Comparison of ENCODE assay signal across 8 cellular contexts in the genomic region with DNA sequence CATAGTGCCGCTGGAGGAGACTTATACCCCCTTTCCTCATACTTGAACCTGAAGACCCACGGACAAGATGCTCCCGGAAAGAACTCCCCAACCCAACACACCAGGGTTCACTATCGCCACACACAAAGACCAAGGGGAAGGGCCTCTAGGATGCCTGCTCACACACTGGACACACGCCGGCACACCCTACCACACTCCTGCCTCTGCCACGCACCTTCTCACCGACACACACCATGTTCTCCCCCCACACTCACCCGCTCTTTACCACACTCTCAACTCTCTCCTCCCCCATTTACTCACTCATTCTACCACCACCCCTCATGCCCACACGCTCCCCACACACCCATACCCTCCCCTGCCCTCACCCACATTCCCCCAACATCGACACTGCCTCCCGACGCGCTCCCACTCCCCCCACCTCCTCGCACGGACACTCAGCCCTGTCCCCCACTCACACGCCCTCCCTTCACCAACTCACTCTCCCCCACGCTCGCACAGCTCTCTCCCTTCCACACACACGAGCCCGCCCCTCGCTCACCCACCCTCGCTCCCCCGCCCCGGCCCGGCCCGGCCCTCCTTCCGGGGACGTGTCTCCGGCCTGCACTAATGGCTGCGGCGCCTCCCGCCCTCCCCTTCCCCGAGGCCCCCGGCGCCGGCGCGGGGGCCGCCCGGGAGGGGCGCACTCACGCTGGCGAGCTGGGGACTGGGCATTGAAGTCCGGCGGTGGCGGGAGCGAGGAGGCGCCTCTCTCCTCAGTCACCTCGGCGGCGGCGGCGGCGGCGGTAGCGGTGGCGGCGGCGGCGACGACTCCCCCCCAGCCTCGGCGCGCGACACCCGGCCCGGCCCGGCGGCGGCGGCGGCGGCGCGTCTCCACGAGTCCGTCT. TPM values are rescaled to one million over a fixed set of nuclear protein-coding genes. Genes with fewer than 3 reads are reported as not detected.
DNase-seq lines count a peak whose midpoint lies in the region; ATAC-seq and TF ChIP-seq lines count a peak whose summit lies in the region.

No MANE protein-coding gene starts in this region.

- ATAC-seq in GM18907 (IDR thresholded peaks at IDR 0.05; ENCODE audit: unreplicated experiment) (peak; percentile 23), HG03354 (IDR thresholded peaks at IDR 0.05; ENCODE audit: poor library complexity, severe bottlenecking, unreplicated experiment) (peak; percentile 34), gastrocnemius medialis (peak; percentile 50 to 59)

- no peak overlapping the region for H3K27ac ChIP-seq in iPS DF 6.9 (ENCODE audit: low read length)
- peak overlapping the region; percentile 97 to 99 (median 98) for H3K27ac ChIP-seq in gastrocnemius medialis

- H3K9me3 ChIP-seq in iPS DF 6.9 (ENCODE audit: control insufficient read depth, insufficient read depth, low read length) = no peaks in the 10 kb centered on the region
- H3K9me3 ChIP-seq in gastrocnemius medialis = no peaks in the 10 kb centered on the region

- no peaks in the 10 kb centered on the region for H3K36me3 ChIP-seq in iPS DF 6.9 (ENCODE audit: control insufficient read depth, insufficient read depth, low read length)
- no peaks in the 10 kb centered on the region for H3K36me3 ChIP-seq in gastrocnemius medialis

- in situ Hi-C loops in astrocyte of the cerebellum (cut with HindIII; ENCODE audit: low sequenced_read_pairs) (no loop called here), gastrocnemius medialis (cut with MboI; ENCODE audit: low sequenced_read_pairs in 4 of 4) (no loop called here)

- H3K27me3 ChIP-seq in iPS DF 6.9 (ENCODE audit: control insufficient read depth, insufficient read depth, low read length) = no peaks in the 10 kb centered on the region
- H3K27me3 ChIP-seq in gastrocnemius medialis = no peaks in the 10 kb centered on the region

- WGBS in iPS DF 6.9 (ENCODE audit: insufficient coverage, insufficient read length) = 100% methylated on average over 2 of the region's 78 CpGs

- intact Hi-C loops in gastrocnemius medialis (cut with DNase I; ENCODE audit: low total_unique reads) = loop anchor here (2.0 to 10.0 kb wide), 2 partner anchors 17 to 267 kb away; a partner anchor contains a TSS

- peak overlapping the region; percentile 72 for H3K4me3 ChIP-seq in astrocyte of the cerebellum (ENCODE audit: low read depth, low read length)
- peak overlapping the region; percentile 96 for H3K4me3 ChIP-seq in iPS DF 6.9 (ENCODE audit: low read length)
- H3K4me3 ChIP-seq in gastrocnemius medialis = peak overlapping the region; percentile 81 to 91 (median 84)

- peak; percentile 41 for DNase-seq in AG09319 (ENCODE audit: extremely low read depth, low read depth)
- DNase-seq in T-helper 2 cell = peak; percentile 66 to 84 (median 72)
- no peak for DNase-seq in astrocyte of the cerebellum (ENCODE audit: low read depth)
- DNase-seq in iPS DF 6.9 (ENCODE audit: low read depth, low spot score) = no peak
- DNase-seq in gastrocnemius medialis = peak; percentile 53 to 78
- DNase-seq in T1000 (lab: John Stamatoyannopoulos, UW) = no peak

- TF ChIP-seq POLR2A in gastrocnemius medialis (IDR thresholded peaks at IDR 0.05) = peak; percentile 29 to 46

- TF ChIP-seq CTCF in AG09319 (IDR thresholded peaks at IDR 0.05; ENCODE audit: low read depth, low read length) (no peak), astrocyte of the cerebellum (IDR thresholded peaks at IDR 0.05; ENCODE audit: low read depth, low read length, missing control alignments) (no peak), gastrocnemius medialis (IDR thresholded peaks at IDR 0.05 in 4 of 5, conservative IDR thresholded peaks at IDR 0.05 in 1 of 5) (no peak)

- peaks cover 2% of the 10 kb centered on the region; the same call in 1 of the 2 replicates for H3K4me1 ChIP-seq in iPS DF 6.9 (ENCODE audit: control insufficient read depth, insufficient read depth, low read length)
- H3K4me1 ChIP-seq in gastrocnemius medialis = peaks cover 51 to 57% of the 10 kb centered on the region in 2 donors

RNA-seq across cellular contexts. Expression of a gene that starts 0.6 kb away (rescaled TPM):
- 100 to 1,000 TPM; 294 to 522 (median 353) TPM for total RNA-seq in gastrocnemius medialis

Comparison
In these comparisons a context has a peak if more than half of its experiments do, and no peak if none do; other contexts are left out.
1. DNase-seq: peak in AG09319 (single experiment), T-helper 2 cell (5 of 5) and gastrocnemius medialis (2 of 2); none in astrocyte of the cerebellum (single experiment), iPS DF 6.9 (single experiment) and T1000 (single experiment).
2. Peak in every context shown above with its lines, with median percentiles within 50 percentile points of each other: ATAC-seq and H3K4me3 ChIP-seq.